In the genomic region with DNA sequence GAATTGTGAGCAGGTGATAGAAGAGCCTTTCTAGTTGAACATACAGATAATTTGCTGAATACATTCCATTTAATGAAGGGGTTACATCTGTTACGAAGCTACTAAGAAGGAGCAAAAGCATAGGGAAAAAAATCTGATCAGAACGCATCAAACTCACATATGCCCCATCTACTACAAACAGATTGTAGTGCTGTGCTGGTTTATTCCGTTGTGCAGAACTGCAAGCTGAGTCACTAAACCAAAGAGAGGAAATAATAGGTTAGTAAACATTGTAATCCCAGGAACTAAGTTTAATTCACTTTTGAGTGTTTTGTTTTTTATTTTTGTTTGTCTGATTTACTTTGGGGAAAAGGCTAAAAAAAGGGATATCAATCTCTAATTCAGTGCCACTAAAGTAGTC, we compare ENCODE assay signal across 23 cellular contexts.
"Had no signal": no experiment of that assay in that cellular context is flagged by ENCODE, and none has a peak within 500 bp of the region (broad histone marks: within the 10 kb centered on the region; RNA-seq: fewer than 3 reads in every experiment).

No MANE protein-coding gene starts in this region.

- H3K9me3 Mint-ChIP-seq: activated naive CD4-positive, alpha-beta T cell treated with anti-CD3 and anti-CD28 coated beads, Interleukin-2, amount 10 ng/mL, durations not matched to agents 7 days and 5 days; activated naive CD8-positive, alpha-beta T cell treated with anti-CD3 and anti-CD28 coated beads, Interleukin-2, amount 50 U/mL, for 24 hours; dendritic cell treated with granulocyte-macrophage colony-stimulating factor and Interleukin-4, amounts not matched to agents 40 ng/mL and 50 ng/mL, for 4 days; naive thymus-derived CD4-positive, alpha-beta T cell; neural crest cell; stimulated activated naive CD8-positive, alpha-beta T cell treated with anti-CD3 and anti-CD28 coated beads, Interleukin-15, amount 100 ng/mL, for 72 hours had no signal

- H3K4me3 ChIP-seq: body of pancreas, cardiac muscle cell, lower lobe of right lung, right lobe of liver, skin epidermis, tibial artery had no signal

- H3K4me3 Mint-ChIP-seq: activated naive CD4-positive, alpha-beta T cell treated with anti-CD3 and anti-CD28 coated beads, Interleukin-2, amount 10 ng/mL, durations not matched to agents 7 days and 5 days; activated naive CD8-positive, alpha-beta T cell treated with anti-CD3 and anti-CD28 coated beads, Interleukin-2, amount 50 U/mL, for 24 hours; dendritic cell treated with granulocyte-macrophage colony-stimulating factor and Interleukin-4, amounts not matched to agents 40 ng/mL and 50 ng/mL, for 4 days; naive thymus-derived CD4-positive, alpha-beta T cell; neural crest cell; stimulated activated naive CD8-positive, alpha-beta T cell treated with anti-CD3 and anti-CD28 coated beads, Interleukin-15, amount 100 ng/mL, for 72 hours had no signal

- DNase-seq: activated CD8-positive, alpha-beta memory T cell treated with anti-CD3 and anti-CD28 coated beads, Interleukin-2, amount 50 U/mL, for 48 hours; activated effector memory CD4-positive, alpha-beta T cell treated with anti-CD3 and anti-CD28 coated beads, Interleukin-2, amount 50 U/mL, for 16 hours; activated naive CD4-positive, alpha-beta T cell treated with anti-CD3 and anti-CD28 coated beads, Interleukin-2, amount 10 ng/mL, durations not matched to agents 7 days and 5 days; activated naive CD8-positive, alpha-beta T cell treated with anti-CD3 and anti-CD28 coated beads, Interleukin-2, amount 50 U/mL, for 24 hours; activated T-cell treated with anti-CD3 and anti-CD28 coated beads, Interleukin-2, amount 50 U/mL, for 48 hours; body of pancreas; effector CD8-positive, alpha-beta T cell; foreskin melanocyte; glutamatergic neuron; hypothalamus; left colon; lower lobe of right lung; naive thymus-derived CD4-positive, alpha-beta T cell; occipital lobe; right lobe of liver; stimulated activated CD4-positive, alpha-beta T cell treated with anti-CD3 and anti-CD28 coated beads, Interleukin-1b, Interleukin-23, amount 100 ng/mL, for 48 hours; stimulated activated naive CD8-positive, alpha-beta T cell treated with anti-CD3 and anti-CD28 coated beads, Interleukin-15, amount 100 ng/mL, for 72 hours; tibial artery had no signal

- H3K4me1 ChIP-seq: body of pancreas, lower lobe of right lung, right lobe of liver, tibial artery had no signal

- H3K9me3 ChIP-seq: body of pancreas, lower lobe of right lung, right lobe of liver, tibial artery had no signal

- ATAC-seq: activated naive CD8-positive, alpha-beta T cell treated with anti-CD3 and anti-CD28 coated beads, Interleukin-2, amount 50 U/mL, for 24 hours; body of pancreas; esophagus mucosa; left colon; lower lobe of right lung; naive thymus-derived CD4-positive, alpha-beta T cell; right lobe of liver; stimulated activated naive CD8-positive, alpha-beta T cell treated with anti-CD3 and anti-CD28 coated beads, Interleukin-15, amount 100 ng/mL, for 72 hours had no signal

- H3K27ac Mint-ChIP-seq: activated naive CD4-positive, alpha-beta T cell treated with anti-CD3 and anti-CD28 coated beads, Interleukin-2, amount 10 ng/mL, durations not matched to agents 7 days and 5 days; activated naive CD8-positive, alpha-beta T cell treated with anti-CD3 and anti-CD28 coated beads, Interleukin-2, amount 50 U/mL, for 24 hours; dendritic cell treated with granulocyte-macrophage colony-stimulating factor and Interleukin-4, amounts not matched to agents 40 ng/mL and 50 ng/mL, for 4 days had no signal

- H3K27ac ChIP-seq: body of pancreas, cardiac muscle cell, lower lobe of right lung, right lobe of liver, skin epidermis, tibial artery had no signal

- H3K27me3 ChIP-seq: body of pancreas, cardiac muscle cell, right lobe of liver, tibial artery had no signal

- H3K4me1 Mint-ChIP-seq: neural crest cell had no signal

- H3K27me3 Mint-ChIP-seq: activated naive CD4-positive, alpha-beta T cell treated with anti-CD3 and anti-CD28 coated beads, Interleukin-2, amount 10 ng/mL, durations not matched to agents 7 days and 5 days; activated naive CD8-positive, alpha-beta T cell treated with anti-CD3 and anti-CD28 coated beads, Interleukin-2, amount 50 U/mL, for 24 hours; dendritic cell treated with granulocyte-macrophage colony-stimulating factor and Interleukin-4, amounts not matched to agents 40 ng/mL and 50 ng/mL, for 4 days; naive thymus-derived CD4-positive, alpha-beta T cell; stimulated activated naive CD8-positive, alpha-beta T cell treated with anti-CD3 and anti-CD28 coated beads, Interleukin-15, amount 100 ng/mL, for 72 hours had no signal
